1 cellular context compared by ENCODE assay signal in genomic region chr21:38849776-38850175, GRCh38.
TF ChIP-seq lines count a peak whose summit lies in the region.

No MANE protein-coding gene starts in this region.

TF ChIP-seq in K562, 482 proteins besides CTCF, POLR2A, EP300 and RAD21 (continued from another document):
- TF ChIP-seq CTCFL (IDR thresholded peaks at IDR 0.05; ENCODE audit: borderline replicate concordance, insufficient read depth, low read depth, low read length, poor library complexity, severe bottlenecking) (no peak), JUN (IDR thresholded peaks at IDR 0.05; ENCODE audit: borderline replicate concordance, low read depth, low read length) (no peak), JUN (CRISPR knock-in tag; IDR thresholded peaks at IDR 0.05; ENCODE audit: borderline replicate concordance) (no peak), PHTF2 (CRISPR knock-in tag; IDR thresholded peaks at IDR 0.05) (no peak), ZKSCAN8 (CRISPR knock-in tag; IDR thresholded peaks at IDR 0.05) (0 out of 2 replicates have a peak, but pooled peaks have one; percentile 6), EP400 (IDR thresholded peaks at IDR 0.05) (no peak), E2F5 (CRISPR knock-in tag; IDR thresholded peaks at IDR 0.05) (no peak), MTA1 (IDR thresholded peaks at IDR 0.05; ENCODE audit: borderline replicate concordance) (no peak), ZNF695 (CRISPR knock-in tag; IDR thresholded peaks at IDR 0.05) (no peak), NFIC (IDR thresholded peaks at IDR 0.05) (no peak), NR3C1 (CRISPR knock-in tag; IDR thresholded peaks at IDR 0.05) (no peak), E2F4 (CRISPR knock-in tag; IDR thresholded peaks at IDR 0.05; ENCODE audit: low read depth) (no peak), MTA2 (IDR thresholded peaks at IDR 0.05; ENCODE audit: low read depth) (no peak), NBN (IDR thresholded peaks at IDR 0.05; ENCODE audit: low read depth) (no peak), PKNOX1 (IDR thresholded peaks at IDR 0.05) (no peak), LARP7 (IDR thresholded peaks at IDR 0.05) (no peak), RNF2 (IDR thresholded peaks at IDR 0.05) (0 out of 2 replicates have a peak, but pooled peaks have one; percentile 8), SREBF1 (IDR thresholded peaks at IDR 0.05; ENCODE audit: borderline replicate concordance, low read depth, low read length) (no peak), HOXB6 (CRISPR knock-in tag; IDR thresholded peaks at IDR 0.05; ENCODE audit: borderline replicate concordance) (no peak), ZNF316 (IDR thresholded peaks at IDR 0.05) (peak; percentile 5; the same call in 1 of the 2 replicates), HDAC3 (IDR thresholded peaks at IDR 0.05; ENCODE audit: borderline replicate concordance, partially characterized antibody) (peak; percentile 14), FUS (optimal IDR thresholded peaks at IDR 0.05; ENCODE audit: low read depth, low read length) (no peak), ZNF79 (CRISPR knock-in tag; IDR thresholded peaks at IDR 0.05; ENCODE audit: low read depth) (0 out of 2 replicates have a peak, but pooled peaks have one; percentile 64), NKRF (IDR thresholded peaks at IDR 0.05; ENCODE audit: borderline replicate concordance) (no peak), KDM2B (CRISPR knock-in tag; IDR thresholded peaks at IDR 0.05) (no peak), ETV1 (tag; conservative IDR thresholded peaks at IDR 0.05; ENCODE audit: low read depth) (peak; percentile 54; the same call in 1 of the 2 replicates), SMARCE1 (IDR thresholded peaks at IDR 0.05) (no peak), CHAMP1 (IDR thresholded peaks at IDR 0.05) (no peak), ZNF121 (CRISPR knock-in tag; conservative IDR thresholded peaks at IDR 0.05) (no peak), NR2F6 (CRISPR knock-in tag; IDR thresholded peaks at IDR 0.05) (no peak), ZNF24 (IDR thresholded peaks at IDR 0.05) (no peak), GABPB2 (CRISPR knock-in tag; conservative IDR thresholded peaks at IDR 0.05) (no peak), MNT (conservative IDR thresholded peaks at IDR 0.05) (peak in 1 of 2 experiments; percentile 31; a peak in 1 of 4 replicates), SNIP1 (IDR thresholded peaks at IDR 0.05; ENCODE audit: low read depth) (no peak), GATAD2B (IDR thresholded peaks at IDR 0.05; ENCODE audit: borderline replicate concordance) (0 out of 2 replicates have a peak, but pooled peaks have one; percentile 19), CBFB (CRISPR knock-in tag; IDR thresholded peaks at IDR 0.05) (no peak), POLR2G (IDR thresholded peaks at IDR 0.05; ENCODE audit: low read depth, low read length) (no peak), EWSR1 (IDR thresholded peaks at IDR 0.05; ENCODE audit: borderline replicate concordance, low read depth, partially characterized antibody) (no peak), CHD4 (IDR thresholded peaks at IDR 0.05; ENCODE audit: insufficient read depth, insufficient replicate concordance, low read depth, low read length, poor library complexity, severe bottlenecking) (peak; percentile 3), KAT8 (IDR thresholded peaks at IDR 0.05; ENCODE audit: low read depth) (no peak), ZFX (CRISPR knock-in tag; IDR thresholded peaks at IDR 0.05) (no peak), CREBBP (IDR thresholded peaks at IDR 0.05; ENCODE audit: low read depth, low read length) (no peak), KLF1 (tag; IDR thresholded peaks at IDR 0.05) (no peak), NCOA2 (IDR thresholded peaks at IDR 0.05; ENCODE audit: partially characterized antibody in 2 of 2) (no peak)
